Comparison of ENCODE assay signal across 22 cellular contexts in genomic region chr5:72114629-72115028, GRCh38.
"Had no signal": no experiment of that assay in that cellular context is flagged by ENCODE, and none has a peak within 500 bp of the region (broad histone marks: within the 10 kb centered on the region; RNA-seq: fewer than 3 reads in every experiment).

No MANE protein-coding gene starts in this region.

- H3K4me1 ChIP-seq: lower lobe of right lung, transverse colon had no signal

- H3K27me3 ChIP-seq: foreskin keratinocyte, hepatocyte, neural progenitor cell, ovary, suprapubic skin had no signal

- H3K36me3 Mint-ChIP-seq: naive thymus-derived CD4-positive, alpha-beta T cell had no signal

- H3K27me3 Mint-ChIP-seq: progenitor cell of endocrine pancreas had no signal

- H3K27ac Mint-ChIP-seq: effector memory CD8-positive, alpha-beta T cell; naive thymus-derived CD4-positive, alpha-beta T cell; progenitor cell of endocrine pancreas had no signal

- FAIRE-seq: kidney, small intestine had no signal

- H3K36me3 ChIP-seq: lower lobe of right lung, ovary, transverse colon had no signal

- H3K4me1 Mint-ChIP-seq: central memory CD8-positive, alpha-beta T cell; naive thymus-derived CD4-positive, alpha-beta T cell had no signal

- H3K9me3 Mint-ChIP-seq: central memory CD8-positive, alpha-beta T cell; effector memory CD8-positive, alpha-beta T cell had no signal

- H3K9ac ChIP-seq: neural progenitor cell had no signal

- H2AFZ ChIP-seq: hepatocyte, neural progenitor cell had no signal

- H3K4me3 ChIP-seq: hepatocyte, left ventricle myocardium inferior, lower lobe of right lung, neural progenitor cell, ovary, suprapubic skin, transverse colon had no signal

- H3K9me3 ChIP-seq: left ventricle myocardium inferior, lower lobe of right lung, ovary, suprapubic skin, transverse colon had no signal

- H3K4me2 ChIP-seq: hepatocyte, neural progenitor cell had no signal

- H3K4me3 Mint-ChIP-seq: central memory CD8-positive, alpha-beta T cell; effector memory CD8-positive, alpha-beta T cell; naive thymus-derived CD4-positive, alpha-beta T cell; neural progenitor cell had no signal

- DNase-seq: effector memory CD8-positive, alpha-beta T cell; erythroblast; foreskin keratinocyte; head of caudate nucleus; kidney; left cardiac atrium; left ventricle myocardium inferior; lower lobe of right lung; naive thymus-derived CD4-positive, alpha-beta T cell; nucleus accumbens; ovary; right cardiac atrium; small intestine; stimulated activated CD4-positive, alpha-beta T cell treated with anti-CD3 and anti-CD28 coated beads, Interleukin-12 subunit alpha, Interleukin-12 subunit beta, amount 100 ng/mL, for 4 hours; stimulated activated CD4-positive, alpha-beta T cell treated with anti-CD3 and anti-CD28 coated beads, Interleukin-2, amount 100 ng/mL, for 48 hours; stimulated activated naive CD4-positive, alpha-beta T cell treated with Interleukin-2 at 50 U/mL for 16 hours; transverse colon had no signal

- H3K27ac ChIP-seq: foreskin keratinocyte, hepatocyte, left ventricle myocardium inferior, lower lobe of right lung, neural progenitor cell, ovary, suprapubic skin, transverse colon had no signal
